ENCODE assay signal across 19 cellular contexts in the genomic region with DNA sequence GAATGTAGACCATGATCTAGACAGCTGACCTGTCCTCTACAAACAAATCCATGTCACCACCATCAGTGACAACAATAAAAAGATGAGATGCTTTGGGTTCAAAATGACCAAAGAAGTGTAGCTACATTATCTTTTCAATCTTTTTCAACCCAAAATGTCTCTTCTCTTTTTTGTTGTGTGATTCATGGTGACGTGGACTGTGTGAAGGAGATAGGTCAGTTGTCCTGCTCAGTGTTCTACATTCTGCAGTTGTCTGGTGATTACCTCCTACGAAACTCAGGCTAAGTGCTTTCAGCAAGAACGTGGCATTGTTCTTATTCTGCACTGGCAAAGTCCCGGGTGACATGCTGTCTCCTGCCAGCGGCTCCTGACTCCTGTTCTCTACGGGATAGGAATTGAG.
DNase-seq lines count a peak whose midpoint lies in the region; ATAC-seq lines count a peak whose summit lies in the region.
"Had no signal": no experiment of that assay in that cellular context is flagged by ENCODE, and none has a peak within 500 bp of the region (broad histone marks: within the 10 kb centered on the region; RNA-seq: fewer than 3 reads in every experiment).

No MANE protein-coding gene starts in this region.

- DNase-seq in Daoy (ENCODE audit: low read depth) (peak; percentile 6), GM23248 (peak; percentile 43), LHCN-M2 (ENCODE audit: low read depth) (peak; percentile 32), RPMI7951 (ENCODE audit: low read depth) (peak; percentile 30), C1 segment of cervical spinal cord (lab: John Stamatoyannopoulos, UW) (no peak), SK-N-DZ (ENCODE audit: low spot score) (no peak), NCI-H1417 treated with DMSO at 0.1 percent for 48 hours (lab: John Stamatoyannopoulos, UW) (no peak)
- DNase-seq: CD4-positive, CD25-positive, alpha-beta regulatory T cell; CD8-positive, alpha-beta memory T cell; COR-L47; DMS 273 treated with DMSO at 0.1 percent for 48 hours; DMS53; GDM1; H9; IMR-90; KBM-7 had no signal

- no peak overlapping the region for H3K4me2 ChIP-seq in GM23248 (ENCODE audit: unreplicated experiment)
- H3K4me2 ChIP-seq: BLaER1 treated with 17β-estradiol and CSF1 and Interleukin-3, amounts not matched to agents 10 nM and 100 nM had no signal

- no peak overlapping the region; the same call in 1 of the 2 replicates for H2AFZ ChIP-seq in GM23248

- H4K20me1 ChIP-seq in GM23248 (ENCODE audit: insufficient read depth), result no peaks in the 10 kb centered on the region
- H4K20me1 ChIP-seq: BLaER1 treated with 17β-estradiol and CSF1 and Interleukin-3, amounts not matched to agents 10 nM and 100 nM had no signal

- 39 to 42% methylated on average over 6 of the region's 6 CpGs for WGBS in GM23248 (ENCODE audit: low coverage in 1 of 2, low lambda C conversion rate in 2 of 2, missing lambda C conversion rate in 2 of 2), 2 experiments

- no peaks in the 10 kb centered on the region for H3K27me3 ChIP-seq in GM23248 (replicated peaks; ENCODE audit: insufficient read depth)
- H3K27me3 ChIP-seq: BLaER1 treated with 17β-estradiol and CSF1 and Interleukin-3, amounts not matched to agents 10 nM and 100 nM had no signal

- no peaks in the 10 kb centered on the region for H3K4me1 ChIP-seq in GM23248 (ENCODE audit: insufficient read depth)

- H3K9me3 ChIP-seq in GM23248 (ENCODE audit: low read depth), result no peaks in the 10 kb centered on the region
- H3K9me3 ChIP-seq: BLaER1 treated with 17β-estradiol and CSF1 and Interleukin-3, amounts not matched to agents 10 nM and 100 nM had no signal

- no peak for ATAC-seq in HG02884 (IDR thresholded peaks at IDR 0.05; ENCODE audit: unreplicated experiment)

- no peaks in the 10 kb centered on the region for H3K79me2 ChIP-seq in GM23248 (ENCODE audit: insufficient read depth)

- no peaks in the 10 kb centered on the region for H3K36me3 ChIP-seq in GM23248 (ENCODE audit: low read depth)
- H3K36me3 ChIP-seq: BLaER1 treated with 17β-estradiol and CSF1 and Interleukin-3, amounts not matched to agents 10 nM and 100 nM had no signal

- no peak overlapping the region for H3K9ac ChIP-seq in GM23248
- H3K9ac ChIP-seq: BLaER1 treated with 17β-estradiol and CSF1 and Interleukin-3, amounts not matched to agents 10 nM and 100 nM had no signal

- in situ Hi-C loops in GM23248 (cut with MboI), result no loop called here

- H3K4me3 ChIP-seq in GM23248, result no peak overlapping the region
- H3K4me3 ChIP-seq: BLaER1 treated with 17β-estradiol and CSF1 and Interleukin-3, amounts not matched to agents 10 nM and 100 nM had no signal

- H3K27ac ChIP-seq in GM23248, result no peak overlapping the region
- H3K27ac ChIP-seq: BLaER1 treated with 17β-estradiol and CSF1 and Interleukin-3, amounts not matched to agents 10 nM and 100 nM; HL-60 had no signal

- no peaks in the 10 kb centered on the region for H3K9me2 ChIP-seq in GM23248 (ENCODE audit: insufficient read depth)

- no peaks in the 10 kb centered on the region for H3F3A ChIP-seq in GM23248 (ENCODE audit: insufficient read depth)

Comparison
In these comparisons a context has a peak if more than half of its experiments do, and no peak if none do; other contexts are left out.
1. DNase-seq: peak in Daoy (single experiment), GM23248 (single experiment), LHCN-M2 (single experiment) and RPMI7951 (single experiment); none in C1 segment of cervical spinal cord (0 of 14), SK-N-DZ (single experiment) and NCI-H1417 treated with DMSO at 0.1 percent for 48 hours (single experiment).